ENCODE assay signal across 2 cellular contexts in the genomic region with DNA sequence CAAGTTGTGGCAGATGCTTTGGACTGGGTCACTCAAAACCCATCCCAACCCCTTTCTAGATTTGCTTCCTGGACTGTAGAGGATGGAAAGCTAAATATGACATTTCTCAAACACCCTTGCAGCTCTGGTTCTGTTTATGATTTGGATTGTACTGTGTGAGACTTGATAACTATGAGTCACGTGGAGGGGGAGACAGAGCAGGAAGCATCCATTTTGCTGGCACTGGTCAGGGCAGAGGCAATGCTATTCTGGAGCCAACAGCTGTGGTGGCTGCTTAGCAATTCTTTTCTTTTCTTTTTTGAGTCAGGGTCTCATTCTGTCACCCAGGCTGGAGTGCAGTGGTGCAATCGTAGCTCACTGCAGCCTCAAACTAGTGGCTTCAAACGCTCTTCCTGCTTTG.
TF ChIP-seq lines count a peak whose summit lies in the region.

No MANE protein-coding gene starts in this region.

TF ChIP-seq in A549, 52 proteins besides CTCF, POLR2A, EP300 and RAD21:
- TF ChIP-seq ZC3H11A (IDR thresholded peaks at IDR 0.05): no peak
- no peak for TF ChIP-seq HES2 (IDR thresholded peaks at IDR 0.05)
- no peak for TF ChIP-seq NPAS2 (CRISPR knock-in tag; IDR thresholded peaks at IDR 0.05; ENCODE audit: borderline replicate concordance)
- no peak for TF ChIP-seq HDAC2 (IDR thresholded peaks at IDR 0.05)
- TF ChIP-seq EHF (CRISPR knock-in tag; IDR thresholded peaks at IDR 0.05): no peak
- TF ChIP-seq EHMT2 (IDR thresholded peaks at IDR 0.05; ENCODE audit: low read depth): no peak
- no peak for TF ChIP-seq RCOR1 (IDR thresholded peaks at IDR 0.05; ENCODE audit: low read depth, low read length)
- TF ChIP-seq HOXB5 (CRISPR knock-in tag; IDR thresholded peaks at IDR 0.05): no peak
- no peak for TF ChIP-seq KDM5A (IDR thresholded peaks at IDR 0.05)
- TF ChIP-seq BHLHE40 (IDR thresholded peaks at IDR 0.05; ENCODE audit: low read depth, low read length): no peak
- peak; percentile 50 for TF ChIP-seq USF2 (IDR thresholded peaks at IDR 0.05)
- no peak for TF ChIP-seq RNF2 (IDR thresholded peaks at IDR 0.05; ENCODE audit: borderline replicate concordance, low read depth)
- no peak for TF ChIP-seq CBX2 (IDR thresholded peaks at IDR 0.05; ENCODE audit: borderline replicate concordance, low read depth)
- no peak for TF ChIP-seq JUNB (IDR thresholded peaks at IDR 0.05)
- TF ChIP-seq FOSL2 (IDR thresholded peaks at IDR 0.05): no peak
- peak; percentile 31; the same call in 1 of the 2 replicates for TF ChIP-seq FOSL2 (CRISPR knock-in tag; IDR thresholded peaks at IDR 0.05)
- no peak for TF ChIP-seq HOXA7 (CRISPR knock-in tag; IDR thresholded peaks at IDR 0.05)
- TF ChIP-seq FOSB (CRISPR knock-in tag; IDR thresholded peaks at IDR 0.05): no peak
- no peak for TF ChIP-seq JUN (IDR thresholded peaks at IDR 0.05)
- no peak for TF ChIP-seq CEBPB (IDR thresholded peaks at IDR 0.05)
- TF ChIP-seq FOXS1 (CRISPR knock-in tag; IDR thresholded peaks at IDR 0.05): no peak
- TF ChIP-seq ZFP36 (IDR thresholded peaks at IDR 0.05; ENCODE audit: borderline replicate concordance, partially characterized antibody): no peak
- TF ChIP-seq, protein P1, sequence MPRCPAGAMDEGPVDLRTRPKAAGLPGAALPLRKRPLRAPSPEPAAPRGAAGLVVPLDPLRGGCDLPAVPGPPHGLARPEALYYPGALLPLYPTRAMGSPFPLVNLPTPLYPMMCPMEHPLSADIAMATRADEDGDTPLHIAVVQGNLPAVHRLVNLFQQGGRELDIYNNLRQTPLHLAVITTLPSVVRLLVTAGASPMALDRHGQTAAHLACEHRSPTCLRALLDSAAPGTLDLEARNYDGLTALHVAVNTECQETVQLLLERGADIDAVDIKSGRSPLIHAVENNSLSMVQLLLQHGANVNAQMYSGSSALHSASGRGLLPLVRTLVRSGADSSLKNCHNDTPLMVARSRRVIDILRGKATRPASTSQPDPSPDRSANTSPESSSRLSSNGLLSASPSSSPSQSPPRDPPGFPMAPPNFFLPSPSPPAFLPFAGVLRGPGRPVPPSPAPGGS (IDR thresholded peaks at IDR 0.05): 0 out of 3 replicates have a peak, but pooled peaks have one; percentile 4

TF ChIP-seq in SK-N-SH, 30 proteins besides CTCF, POLR2A, EP300 and RAD21:
- no peak for TF ChIP-seq TAF1 (IDR thresholded peaks at IDR 0.05; ENCODE audit: borderline replicate concordance, low read depth, low read length)
- TF ChIP-seq TCF12 (IDR thresholded peaks at IDR 0.05): peak; percentile 29; the same call in 1 of the 2 replicates
- no peak for TF ChIP-seq ELF1 (IDR thresholded peaks at IDR 0.05)
- TF ChIP-seq, protein P2, sequence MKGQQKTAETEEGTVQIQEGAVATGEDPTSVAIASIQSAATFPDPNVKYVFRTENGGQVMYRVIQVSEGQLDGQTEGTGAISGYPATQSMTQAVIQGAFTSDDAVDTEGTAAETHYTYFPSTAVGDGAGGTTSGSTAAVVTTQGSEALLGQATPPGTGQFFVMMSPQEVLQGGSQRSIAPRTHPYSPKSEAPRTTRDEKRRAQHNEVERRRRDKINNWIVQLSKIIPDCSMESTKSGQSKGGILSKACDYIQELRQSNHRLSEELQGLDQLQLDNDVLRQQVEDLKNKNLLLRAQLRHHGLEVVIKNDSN (IDR thresholded peaks at IDR 0.05; ENCODE audit: borderline replicate concordance, low read depth): peak; percentile 82; the same call in 1 of the 2 replicates
